Comparison of ENCODE assay signal across 16 cellular contexts in genomic region chr7:68800316-68800715, GRCh38.
"Had no signal": no experiment of that assay in that cellular context is flagged by ENCODE, and none has a peak within 500 bp of the region (broad histone marks: within the 10 kb centered on the region; RNA-seq: fewer than 3 reads in every experiment).

No MANE protein-coding gene starts in this region.

- H3K36me3 Mint-ChIP-seq: naive B cell had no signal

- DNase-seq: activated CD4-positive, alpha-beta T cell treated with anti-CD3 and anti-CD28 coated beads, Interleukin-2, amount 50 U/mL, for 4 hours; activated CD4-positive, CD25-positive, alpha-beta regulatory T cell treated with anti-CD3 and anti-CD28 coated beads, Interleukin-2, amount 50 U/mL, for 72 hours; activated naive CD4-positive, alpha-beta T cell treated with Interleukin-2 at 50 U/mL for 16 hours; anterior cingulate cortex; glutamatergic neuron; left colon; naive B cell; posterior cingulate gyrus; small intestine; stomach had no signal

- H3K4me1 Mint-ChIP-seq: activated T-helper 17 cell treated with anti-CD3 and anti-CD28 coated beads, Interleukin-2, amount 50 U/mL, for 72 hours; naive B cell had no signal

- H3K4me3 Mint-ChIP-seq: activated T-helper 17 cell treated with anti-CD3 and anti-CD28 coated beads, Interleukin-2, amount 50 U/mL, for 72 hours; naive B cell had no signal

- H3K36me3 ChIP-seq: cardiac muscle cell, esophagus muscularis mucosa, neutrophil, stomach, thoracic aorta had no signal

- H3K4me1 ChIP-seq: esophagus muscularis mucosa, stomach had no signal

- H3K27me3 Mint-ChIP-seq: activated T-helper 17 cell treated with anti-CD3 and anti-CD28 coated beads, Interleukin-2, amount 50 U/mL, for 72 hours; naive B cell had no signal

- FAIRE-seq: small intestine, urothelium cell line had no signal

- H3K27me3 ChIP-seq: cardiac muscle cell, esophagus muscularis mucosa, neutrophil, stomach had no signal

- H3K27ac ChIP-seq: cardiac muscle cell, esophagus muscularis mucosa, neutrophil, stomach, thoracic aorta had no signal

- ATAC-seq: activated T-helper 17 cell treated with anti-CD3 and anti-CD28 coated beads, Interleukin-2, amount 50 U/mL, for 72 hours; left colon had no signal

- H3K4me3 ChIP-seq: cardiac muscle cell, esophagus muscularis mucosa, stomach, thoracic aorta had no signal

- H3K27ac Mint-ChIP-seq: activated T-helper 17 cell treated with anti-CD3 and anti-CD28 coated beads, Interleukin-2, amount 50 U/mL, for 72 hours; naive B cell had no signal

- H3K9me3 ChIP-seq: esophagus muscularis mucosa, neutrophil, stomach, thoracic aorta had no signal
